ENCODE assay signal across 1 cellular context in the genomic region with DNA sequence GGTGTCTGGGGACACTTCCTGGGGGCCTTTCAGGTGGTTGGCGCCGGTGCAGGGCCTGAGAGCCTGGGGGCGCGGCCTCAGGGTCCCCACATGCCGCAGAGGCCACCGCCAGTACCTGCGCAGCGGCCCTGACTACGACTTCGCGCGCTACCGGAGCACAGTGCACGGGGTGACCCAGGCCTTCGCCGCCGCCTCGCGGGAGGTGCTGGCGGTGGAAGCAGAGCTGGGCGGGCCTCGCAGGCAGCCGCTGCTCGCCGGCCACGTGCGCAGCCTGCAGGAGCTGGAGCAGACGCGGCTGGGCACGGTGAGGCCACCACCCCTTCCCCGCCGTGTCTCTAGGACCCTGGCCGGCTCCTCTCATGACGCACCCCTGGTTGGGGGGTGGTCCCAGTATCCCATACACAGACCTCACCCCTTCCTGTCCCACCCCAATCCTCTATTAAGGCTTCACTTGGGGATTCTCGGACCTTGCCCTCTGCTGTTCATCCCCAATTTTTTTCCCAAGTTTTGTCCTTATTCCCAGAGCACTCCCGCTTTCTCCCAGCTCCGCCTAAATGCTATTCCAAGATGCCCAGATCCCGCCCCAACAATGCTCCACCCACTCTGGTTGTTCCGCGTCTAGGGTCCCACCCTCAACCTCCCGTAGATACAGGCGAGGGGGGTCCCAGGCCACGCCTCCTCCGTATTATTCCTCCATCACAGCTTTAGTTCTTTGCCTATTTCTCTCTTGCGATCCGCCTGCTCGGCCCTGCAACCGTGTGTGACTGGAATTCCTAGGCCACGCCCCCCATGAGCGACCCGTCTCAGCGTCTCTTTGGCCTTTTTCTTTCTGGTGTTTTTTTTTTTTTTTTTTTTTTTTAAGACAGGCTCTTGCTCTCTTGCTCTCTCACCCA.
TF ChIP-seq lines count a peak whose summit lies in the region.

No MANE protein-coding gene starts in this region.

TF ChIP-seq in HepG2, 621 proteins besides CTCF, POLR2A, EP300 and RAD21 (continues in another document):
- TF ChIP-seq SMYD3 (CRISPR knock-in tag; IDR thresholded peaks at IDR 0.05) = peak; percentile 95
- TF ChIP-seq, protein P1, sequence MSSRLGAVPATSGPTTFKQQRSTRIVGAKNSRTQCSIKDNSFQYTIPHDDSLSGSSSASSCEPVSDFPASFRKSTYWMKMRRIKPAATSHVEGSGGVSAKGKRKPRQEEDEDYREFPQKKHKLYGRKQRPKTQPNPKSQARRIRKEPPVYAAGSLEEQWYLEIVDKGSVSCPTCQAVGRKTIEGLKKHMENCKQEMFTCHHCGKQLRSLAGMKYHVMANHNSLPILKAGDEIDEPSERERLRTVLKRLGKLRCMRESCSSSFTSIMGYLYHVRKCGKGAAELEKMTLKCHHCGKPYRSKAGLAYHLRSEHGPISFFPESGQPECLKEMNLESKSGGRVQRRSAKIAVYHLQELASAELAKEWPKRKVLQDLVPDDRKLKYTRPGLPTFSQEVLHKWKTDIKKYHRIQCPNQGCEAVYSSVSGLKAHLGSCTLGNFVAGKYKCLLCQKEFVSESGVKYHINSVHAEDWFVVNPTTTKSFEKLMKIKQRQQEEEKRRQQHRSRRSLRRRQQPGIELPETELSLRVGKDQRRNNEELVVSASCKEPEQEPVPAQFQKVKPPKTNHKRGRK (CRISPR knock-in tag; IDR thresholded peaks at IDR 0.05) = no peak; the same call in 1 of the 2 replicates
- TF ChIP-seq ZBTB7B (CRISPR knock-in tag; IDR thresholded peaks at IDR 0.05) = no peak; the same call in 1 of the 2 replicates
- peak; percentile 8 for TF ChIP-seq HNRNPK (IDR thresholded peaks at IDR 0.05; ENCODE audit: low read depth, low read length, poor library complexity, severe bottlenecking)
- peak; percentile 79; the same call in 1 of the 2 replicates for TF ChIP-seq ZNF30 (CRISPR knock-in tag; IDR thresholded peaks at IDR 0.05)
- no peak for TF ChIP-seq CBX2 (IDR thresholded peaks at IDR 0.05; ENCODE audit: low read depth, low read length)
- 0 out of 2 replicates have a peak, but pooled peaks have one; percentile 81 for TF ChIP-seq CBX2 (CRISPR knock-in tag; IDR thresholded peaks at IDR 0.05; ENCODE audit: low read depth)
- peak; percentile 97 for TF ChIP-seq MEIS2 (CRISPR knock-in tag; IDR thresholded peaks at IDR 0.05)
- TF ChIP-seq, protein P2, sequence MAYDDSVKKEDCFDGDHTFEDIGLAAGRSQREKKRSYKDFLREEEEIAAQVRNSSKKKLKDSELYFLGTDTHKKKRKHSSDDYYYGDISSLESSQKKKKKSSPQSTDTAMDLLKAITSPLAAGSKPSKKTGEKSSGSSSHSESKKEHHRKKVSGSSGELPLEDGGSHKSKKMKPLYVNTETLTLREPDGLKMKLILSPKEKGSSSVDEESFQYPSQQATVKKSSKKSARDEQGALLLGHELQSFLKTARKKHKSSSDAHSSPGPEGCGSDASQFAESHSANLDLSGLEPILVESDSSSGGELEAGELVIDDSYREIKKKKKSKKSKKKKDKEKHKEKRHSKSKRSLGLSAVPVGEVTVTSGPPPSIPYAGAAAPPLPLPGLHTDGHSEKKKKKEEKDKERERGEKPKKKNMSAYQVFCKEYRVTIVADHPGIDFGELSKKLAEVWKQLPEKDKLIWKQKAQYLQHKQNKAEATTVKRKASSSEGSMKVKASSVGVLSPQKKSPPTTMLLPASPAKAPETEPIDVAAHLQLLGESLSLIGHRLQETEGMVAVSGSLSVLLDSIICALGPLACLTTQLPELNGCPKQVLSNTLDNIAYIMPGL (CRISPR knock-in tag; IDR thresholded peaks at IDR 0.05; ENCODE audit: borderline replicate concordance in 1 of 2, low read depth in 1 of 2) = peak in 1 of 2 experiments; percentile 8; a peak in 1 of 4 replicates
- peak; percentile 88; the same call in 1 of the 2 replicates for TF ChIP-seq ZNF839 (CRISPR knock-in tag; IDR thresholded peaks at IDR 0.05; ENCODE audit: borderline replicate concordance)
- TF ChIP-seq, protein P3, sequence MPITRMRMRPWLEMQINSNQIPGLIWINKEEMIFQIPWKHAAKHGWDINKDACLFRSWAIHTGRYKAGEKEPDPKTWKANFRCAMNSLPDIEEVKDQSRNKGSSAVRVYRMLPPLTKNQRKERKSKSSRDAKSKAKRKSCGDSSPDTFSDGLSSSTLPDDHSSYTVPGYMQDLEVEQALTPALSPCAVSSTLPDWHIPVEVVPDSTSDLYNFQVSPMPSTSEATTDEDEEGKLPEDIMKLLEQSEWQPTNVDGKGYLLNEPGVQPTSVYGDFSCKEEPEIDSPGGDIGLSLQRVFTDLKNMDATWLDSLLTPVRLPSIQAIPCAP (CRISPR knock-in tag; IDR thresholded peaks at IDR 0.05; ENCODE audit: low read depth) = peak; percentile 92; the same call in 1 of the 2 replicates
- peak; percentile 77; the same call in 1 of the 2 replicates for TF ChIP-seq ZSCAN9 (CRISPR knock-in tag; IDR thresholded peaks at IDR 0.05; ENCODE audit: borderline replicate concordance)
- TF ChIP-seq, protein P4, sequence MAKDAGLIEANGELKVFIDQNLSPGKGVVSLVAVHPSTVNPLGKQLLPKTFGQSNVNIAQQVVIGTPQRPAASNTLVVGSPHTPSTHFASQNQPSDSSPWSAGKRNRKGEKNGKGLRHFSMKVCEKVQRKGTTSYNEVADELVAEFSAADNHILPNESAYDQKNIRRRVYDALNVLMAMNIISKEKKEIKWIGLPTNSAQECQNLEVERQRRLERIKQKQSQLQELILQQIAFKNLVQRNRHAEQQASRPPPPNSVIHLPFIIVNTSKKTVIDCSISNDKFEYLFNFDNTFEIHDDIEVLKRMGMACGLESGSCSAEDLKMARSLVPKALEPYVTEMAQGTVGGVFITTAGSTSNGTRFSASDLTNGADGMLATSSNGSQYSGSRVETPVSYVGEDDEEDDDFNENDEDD (CRISPR knock-in tag; IDR thresholded peaks at IDR 0.05; ENCODE audit: borderline replicate concordance) = peak; percentile 97
- TF ChIP-seq NKX3-1 (CRISPR knock-in tag; IDR thresholded peaks at IDR 0.05) = peak; percentile 96
- TF ChIP-seq HHEX (CRISPR knock-in tag; IDR thresholded peaks at IDR 0.05) = no peak
- TF ChIP-seq, protein P5, sequence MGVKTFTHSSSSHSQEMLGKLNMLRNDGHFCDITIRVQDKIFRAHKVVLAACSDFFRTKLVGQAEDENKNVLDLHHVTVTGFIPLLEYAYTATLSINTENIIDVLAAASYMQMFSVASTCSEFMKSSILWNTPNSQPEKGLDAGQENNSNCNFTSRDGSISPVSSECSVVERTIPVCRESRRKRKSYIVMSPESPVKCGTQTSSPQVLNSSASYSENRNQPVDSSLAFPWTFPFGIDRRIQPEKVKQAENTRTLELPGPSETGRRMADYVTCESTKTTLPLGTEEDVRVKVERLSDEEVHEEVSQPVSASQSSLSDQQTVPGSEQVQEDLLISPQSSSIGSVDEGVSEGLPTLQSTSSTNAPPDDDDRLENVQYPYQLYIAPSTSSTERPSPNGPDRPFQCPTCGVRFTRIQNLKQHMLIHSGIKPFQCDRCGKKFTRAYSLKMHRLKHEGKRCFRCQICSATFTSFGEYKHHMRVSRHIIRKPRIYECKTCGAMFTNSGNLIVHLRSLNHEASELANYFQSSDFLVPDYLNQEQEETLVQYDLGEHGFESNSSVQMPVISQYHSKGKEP (CRISPR knock-in tag; IDR thresholded peaks at IDR 0.05) = 0 out of 2 replicates have a peak, but pooled peaks have one; percentile 57
- TF ChIP-seq, protein P6, sequence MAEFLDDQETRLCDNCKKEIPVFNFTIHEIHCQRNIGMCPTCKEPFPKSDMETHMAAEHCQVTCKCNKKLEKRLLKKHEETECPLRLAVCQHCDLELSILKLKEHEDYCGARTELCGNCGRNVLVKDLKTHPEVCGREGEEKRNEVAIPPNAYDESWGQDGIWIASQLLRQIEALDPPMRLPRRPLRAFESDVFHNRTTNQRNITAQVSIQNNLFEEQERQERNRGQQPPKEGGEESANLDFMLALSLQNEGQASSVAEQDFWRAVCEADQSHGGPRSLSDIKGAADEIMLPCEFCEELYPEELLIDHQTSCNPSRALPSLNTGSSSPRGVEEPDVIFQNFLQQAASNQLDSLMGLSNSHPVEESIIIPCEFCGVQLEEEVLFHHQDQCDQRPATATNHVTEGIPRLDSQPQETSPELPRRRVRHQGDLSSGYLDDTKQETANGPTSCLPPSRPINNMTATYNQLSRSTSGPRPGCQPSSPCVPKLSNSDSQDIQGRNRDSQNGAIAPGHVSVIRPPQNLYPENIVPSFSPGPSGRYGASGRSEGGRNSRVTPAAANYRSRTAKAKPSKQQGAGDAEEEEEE (CRISPR knock-in tag; IDR thresholded peaks at IDR 0.05; ENCODE audit: borderline replicate concordance) = no peak
- TF ChIP-seq, protein P7, sequence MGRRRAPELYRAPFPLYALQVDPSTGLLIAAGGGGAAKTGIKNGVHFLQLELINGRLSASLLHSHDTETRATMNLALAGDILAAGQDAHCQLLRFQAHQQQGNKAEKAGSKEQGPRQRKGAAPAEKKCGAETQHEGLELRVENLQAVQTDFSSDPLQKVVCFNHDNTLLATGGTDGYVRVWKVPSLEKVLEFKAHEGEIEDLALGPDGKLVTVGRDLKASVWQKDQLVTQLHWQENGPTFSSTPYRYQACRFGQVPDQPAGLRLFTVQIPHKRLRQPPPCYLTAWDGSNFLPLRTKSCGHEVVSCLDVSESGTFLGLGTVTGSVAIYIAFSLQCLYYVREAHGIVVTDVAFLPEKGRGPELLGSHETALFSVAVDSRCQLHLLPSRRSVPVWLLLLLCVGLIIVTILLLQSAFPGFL (CRISPR knock-in tag; IDR thresholded peaks at IDR 0.05) = peak; percentile 91; the same call in 1 of the 2 replicates
- peak; percentile 96 for TF ChIP-seq ZNF773 (CRISPR knock-in tag; IDR thresholded peaks at IDR 0.05; ENCODE audit: borderline replicate concordance)
- TF ChIP-seq SSRP1 (CRISPR knock-in tag; IDR thresholded peaks at IDR 0.05) = 0 out of 2 replicates have a peak, but pooled peaks have one; percentile 2
- TF ChIP-seq MAZ (IDR thresholded peaks at IDR 0.05; ENCODE audit: borderline replicate concordance, low read depth, low read length) = no peak
- peak; percentile 76; the same call in 1 of the 2 replicates for TF ChIP-seq MAZ (CRISPR knock-in tag; IDR thresholded peaks at IDR 0.05; ENCODE audit: low read depth)
- no peak; the same call in 1 of the 2 replicates for TF ChIP-seq HMG20B (CRISPR knock-in tag; conservative IDR thresholded peaks at IDR 0.05)
- TF ChIP-seq MAFK (conservative IDR thresholded peaks at IDR 0.05 in 1 of 2, IDR thresholded peaks at IDR 0.05 in 1 of 2; ENCODE audit: low read length in 2 of 2) = no peak
- peak; percentile 78; the same call in 1 of the 2 replicates for TF ChIP-seq CBX5 (CRISPR knock-in tag; IDR thresholded peaks at IDR 0.05; ENCODE audit: borderline replicate concordance)
- TF ChIP-seq, protein P8, sequence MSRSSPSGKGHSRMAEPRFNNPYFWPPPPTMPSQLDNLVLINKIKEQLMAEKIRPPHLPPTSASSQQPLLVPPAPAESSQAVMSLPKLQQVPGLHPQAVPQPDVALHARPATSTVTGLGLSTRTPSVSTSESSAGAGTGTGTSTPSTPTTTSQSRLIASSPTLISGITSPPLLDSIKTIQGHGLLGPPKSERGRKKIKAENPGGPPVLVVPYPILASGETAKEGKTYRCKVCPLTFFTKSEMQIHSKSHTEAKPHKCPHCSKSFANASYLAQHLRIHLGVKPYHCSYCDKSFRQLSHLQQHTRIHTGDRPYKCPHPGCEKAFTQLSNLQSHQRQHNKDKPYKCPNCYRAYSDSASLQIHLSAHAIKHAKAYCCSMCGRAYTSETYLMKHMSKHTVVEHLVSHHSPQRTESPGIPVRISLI (CRISPR knock-in tag; IDR thresholded peaks at IDR 0.05; ENCODE audit: borderline replicate concordance) = peak; percentile 43; the same call in 1 of the 2 replicates
- TF ChIP-seq ARNT (IDR thresholded peaks at IDR 0.05) = no peak
- peak; percentile 81 for TF ChIP-seq MED1 (CRISPR knock-in tag; IDR thresholded peaks at IDR 0.05)
- TF ChIP-seq, protein P9, sequence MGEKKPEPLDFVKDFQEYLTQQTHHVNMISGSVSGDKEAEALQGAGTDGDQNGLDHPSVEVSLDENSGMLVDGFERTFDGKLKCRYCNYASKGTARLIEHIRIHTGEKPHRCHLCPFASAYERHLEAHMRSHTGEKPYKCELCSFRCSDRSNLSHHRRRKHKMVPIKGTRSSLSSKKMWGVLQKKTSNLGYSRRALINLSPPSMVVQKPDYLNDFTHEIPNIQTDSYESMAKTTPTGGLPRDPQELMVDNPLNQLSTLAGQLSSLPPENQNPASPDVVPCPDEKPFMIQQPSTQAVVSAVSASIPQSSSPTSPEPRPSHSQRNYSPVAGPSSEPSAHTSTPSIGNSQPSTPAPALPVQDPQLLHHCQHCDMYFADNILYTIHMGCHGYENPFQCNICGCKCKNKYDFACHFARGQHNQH (CRISPR knock-in tag; IDR thresholded peaks at IDR 0.05) = peak; percentile 32; the same call in 1 of the 2 replicates
- TF ChIP-seq BHLHE40 (IDR thresholded peaks at IDR 0.05; ENCODE audit: low read length) = peak; percentile 53
- TF ChIP-seq RARA (CRISPR knock-in tag; IDR thresholded peaks at IDR 0.05) = peak; percentile 26; the same call in 1 of the 2 replicates
- peak; percentile 89 for TF ChIP-seq YEATS4 (CRISPR knock-in tag; IDR thresholded peaks at IDR 0.05; ENCODE audit: borderline replicate concordance)
- TF ChIP-seq, protein P10, sequence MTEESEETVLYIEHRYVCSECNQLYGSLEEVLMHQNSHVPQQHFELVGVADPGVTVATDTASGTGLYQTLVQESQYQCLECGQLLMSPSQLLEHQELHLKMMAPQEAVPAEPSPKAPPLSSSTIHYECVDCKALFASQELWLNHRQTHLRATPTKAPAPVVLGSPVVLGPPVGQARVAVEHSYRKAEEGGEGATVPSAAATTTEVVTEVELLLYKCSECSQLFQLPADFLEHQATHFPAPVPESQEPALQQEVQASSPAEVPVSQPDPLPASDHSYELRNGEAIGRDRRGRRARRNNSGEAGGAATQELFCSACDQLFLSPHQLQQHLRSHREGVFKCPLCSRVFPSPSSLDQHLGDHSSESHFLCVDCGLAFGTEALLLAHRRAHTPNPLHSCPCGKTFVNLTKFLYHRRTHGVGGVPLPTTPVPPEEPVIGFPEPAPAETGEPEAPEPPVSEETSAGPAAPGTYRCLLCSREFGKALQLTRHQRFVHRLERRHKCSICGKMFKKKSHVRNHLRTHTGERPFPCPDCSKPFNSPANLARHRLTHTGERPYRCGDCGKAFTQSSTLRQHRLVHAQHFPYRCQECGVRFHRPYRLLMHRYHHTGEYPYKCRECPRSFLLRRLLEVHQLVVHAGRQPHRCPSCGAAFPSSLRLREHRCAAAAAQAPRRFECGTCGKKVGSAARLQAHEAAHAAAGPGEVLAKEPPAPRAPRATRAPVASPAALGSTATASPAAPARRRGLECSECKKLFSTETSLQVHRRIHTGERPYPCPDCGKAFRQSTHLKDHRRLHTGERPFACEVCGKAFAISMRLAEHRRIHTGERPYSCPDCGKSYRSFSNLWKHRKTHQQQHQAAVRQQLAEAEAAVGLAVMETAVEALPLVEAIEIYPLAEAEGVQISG (CRISPR knock-in tag; IDR thresholded peaks at IDR 0.05) = no peak
- peak; percentile 83 for TF ChIP-seq AGO1 (IDR thresholded peaks at IDR 0.05; ENCODE audit: low read depth, low read length, poor library complexity, severe bottlenecking)
- TF ChIP-seq ZNF136 (CRISPR knock-in tag; IDR thresholded peaks at IDR 0.05; ENCODE audit: low read depth) = 0 out of 2 replicates have a peak, but pooled peaks have one; percentile 47
- peak; percentile 21; the same call in 1 of the 2 replicates for TF ChIP-seq NFATC3 (CRISPR knock-in tag; IDR thresholded peaks at IDR 0.05)
- TF ChIP-seq GLI4 (CRISPR knock-in tag; IDR thresholded peaks at IDR 0.05; ENCODE audit: borderline replicate concordance) = peak; percentile 84
- TF ChIP-seq NBN (conservative IDR thresholded peaks at IDR 0.05) = no peak
- TF ChIP-seq PRMT3 (CRISPR knock-in tag; IDR thresholded peaks at IDR 0.05; ENCODE audit: borderline replicate concordance, low read depth) = peak; percentile 88; the same call in 1 of the 2 replicates
- TF ChIP-seq ZFX (CRISPR knock-in tag; IDR thresholded peaks at IDR 0.05; ENCODE audit: low read depth) = peak; percentile 84
- TF ChIP-seq ZNF781 (CRISPR knock-in tag; IDR thresholded peaks at IDR 0.05; ENCODE audit: borderline replicate concordance, not compliant biosample characterization) = peak; percentile 55
- no peak for TF ChIP-seq ZNF335 (CRISPR knock-in tag; IDR thresholded peaks at IDR 0.05)
- no peak for TF ChIP-seq NCOR1 (IDR thresholded peaks at IDR 0.05; ENCODE audit: borderline replicate concordance, low read length)
- no peak; the same call in 1 of the 2 replicates for TF ChIP-seq ZNF549 (CRISPR knock-in tag; IDR thresholded peaks at IDR 0.05)
